Comparison of ENCODE assay signal across 18 cellular contexts in genomic region chr2:59884166-59884565, GRCh38.
DNase-seq lines count a peak whose midpoint lies in the region; ATAC-seq and TF ChIP-seq lines count a peak whose summit lies in the region.
"Had no signal": no experiment of that assay in that cellular context is flagged by ENCODE, and none has a peak within 500 bp of the region (broad histone marks: within the 10 kb centered on the region; RNA-seq: fewer than 3 reads in every experiment).

No MANE protein-coding gene starts in this region.

- CTCF ChIA-PET in mammary epithelial cell (lab: Charles Lee; ENCODE audit: low non-redundant PET), result no interaction called here

- no peak overlapping the region for H3K4me3 ChIP-seq in mammary epithelial cell (replicated peaks in 1 of 3; ENCODE audit: insufficient read depth in 1 of 3, low read depth in 2 of 3, low read length in 3 of 3)
- H3K4me3 ChIP-seq: A549, GM23248, HAP-1 had no signal

- intact Hi-C loops in mammary epithelial cell (cut with micrococcal nuclease), result no loop called here

- H3K9me3 ChIP-seq in mammary epithelial cell (replicated peaks; ENCODE audit: insufficient read depth, low read length), result peaks cover 2% of the 10 kb centered on the region
- H3K9me3 ChIP-seq: A549, Caco-2, HAP-1 had no signal

- H3K9ac ChIP-seq in mammary epithelial cell (ENCODE audit: insufficient read depth, low read length), result no peak overlapping the region
- H3K9ac ChIP-seq: GM23248 had no signal

- BruUV-seq in mammary epithelial cell (replicated peaks; lab: Mats Ljungman, UMichigan), result no TSS peak

- no peaks in the 10 kb centered on the region for H3K79me2 ChIP-seq in mammary epithelial cell (ENCODE audit: insufficient read depth, low read length)

- H3K4me2 ChIP-seq in mammary epithelial cell (ENCODE audit: insufficient read depth, low read depth, low read length), result no peak overlapping the region
- H3K4me2 ChIP-seq: A549 had no signal

- peaks cover 36% of the 10 kb centered on the region for H3K4me1 Mint-ChIP-seq in activated naive CD8-positive, alpha-beta T cell treated with anti-CD3 and anti-CD28 coated beads for 36 hours
- peaks cover 38% of the 10 kb centered on the region for H3K4me1 Mint-ChIP-seq in activated naive CD8-positive, alpha-beta T cell treated with anti-CD3 and anti-CD28 coated beads, Interleukin-2, amount 50 U/mL, for 24 hours

- H3K36me3 Mint-ChIP-seq in activated naive CD8-positive, alpha-beta T cell treated with anti-CD3 and anti-CD28 coated beads for 36 hours, result no peaks in the 10 kb centered on the region
- H3K36me3 Mint-ChIP-seq in activated naive CD8-positive, alpha-beta T cell treated with anti-CD3 and anti-CD28 coated beads, Interleukin-2, amount 50 U/mL, for 24 hours (ENCODE audit: low read depth), result no peaks in the 10 kb centered on the region

- H3K27ac ChIP-seq in mammary epithelial cell (ENCODE audit: insufficient read depth, low read depth, low read length), result no peak overlapping the region
- H3K27ac ChIP-seq in foreskin keratinocyte, result no peak overlapping the region
- H3K27ac ChIP-seq: 22Rv1, A549, C4-2B, GM23248 had no signal

- no peaks in the 10 kb centered on the region for H3K27me3 ChIP-seq in mammary epithelial cell (ENCODE audit: insufficient read depth, low read length)
- no peaks in the 10 kb centered on the region for H3K27me3 ChIP-seq in foreskin keratinocyte

- H3K4me1 ChIP-seq in mammary epithelial cell (ENCODE audit: insufficient read depth, low read length) (peaks cover 5% of the 10 kb centered on the region), foreskin keratinocyte (no peaks in the 10 kb centered on the region)
- H3K4me1 ChIP-seq: A549, Caco-2, HAP-1 had no signal

- TF ChIP-seq CTCF in mammary epithelial cell (conservative IDR thresholded peaks at IDR 0.05 in 1 of 2, IDR thresholded peaks at IDR 0.05 in 1 of 2; ENCODE audit: extremely low read depth in 1 of 2, insufficient read depth in 1 of 2, low read depth in 1 of 2, low read length in 2 of 2), result no peak
- no peak for TF ChIP-seq CTCF in foreskin keratinocyte (conservative IDR thresholded peaks at IDR 0.05)

- no peaks in the 10 kb centered on the region for H3K27me3 Mint-ChIP-seq in activated naive CD8-positive, alpha-beta T cell treated with anti-CD3 and anti-CD28 coated beads for 36 hours
- H3K27me3 Mint-ChIP-seq in activated naive CD8-positive, alpha-beta T cell treated with anti-CD3 and anti-CD28 coated beads, Interleukin-2, amount 50 U/mL, for 24 hours, result no peaks in the 10 kb centered on the region
- H3K27me3 Mint-ChIP-seq: CD4-positive, alpha-beta T cell had no signal

- DNase-seq in DMS53 (lab: John Stamatoyannopoulos, UW), result peak; percentile 37
- DNase-seq in DMS53 treated with DMSO at 0.1 percent for 48 hours (lab: John Stamatoyannopoulos, UW; ENCODE audit: unreplicated experiment), result no peak
- no peak for DNase-seq in activated naive CD8-positive, alpha-beta T cell treated with anti-CD3 and anti-CD28 coated beads for 36 hours
- no peak for DNase-seq in activated naive CD8-positive, alpha-beta T cell treated with anti-CD3 and anti-CD28 coated beads, Interleukin-2, amount 50 U/mL, for 24 hours
- peak; percentile 5 for DNase-seq in mammary epithelial cell
- DNase-seq in foreskin keratinocyte, result no peak
- DNase-seq: AML-193; Caco-2; CD4-positive, alpha-beta T cell; DMS79 treated with DMSO at 0.1 percent for 48 hours; GF-D8; GM23248 had no signal

- no peak overlapping the region for H3K4me3 Mint-ChIP-seq in activated naive CD8-positive, alpha-beta T cell treated with anti-CD3 and anti-CD28 coated beads for 36 hours
- no peak overlapping the region for H3K4me3 Mint-ChIP-seq in activated naive CD8-positive, alpha-beta T cell treated with anti-CD3 and anti-CD28 coated beads, Interleukin-2, amount 50 U/mL, for 24 hours
- H3K4me3 Mint-ChIP-seq: CD4-positive, alpha-beta T cell had no signal

- dilution Hi-C loops in mammary epithelial cell (cut with HindIII; ENCODE audit: low sequenced_read_pairs), result no loop called here

- no peak overlapping the region for H2AFZ ChIP-seq in mammary epithelial cell (ENCODE audit: low read depth, low read length)
- H2AFZ ChIP-seq: GM23248 had no signal

- H3K27ac Mint-ChIP-seq in activated naive CD8-positive, alpha-beta T cell treated with anti-CD3 and anti-CD28 coated beads for 36 hours, result peak overlapping the region; percentile 40
- H3K27ac Mint-ChIP-seq in activated naive CD8-positive, alpha-beta T cell treated with anti-CD3 and anti-CD28 coated beads, Interleukin-2, amount 50 U/mL, for 24 hours, result no peak overlapping the region
- H3K27ac Mint-ChIP-seq: CD4-positive, alpha-beta T cell had no signal

- no peaks in the 10 kb centered on the region for H4K20me1 ChIP-seq in mammary epithelial cell (ENCODE audit: insufficient read depth, low read length)

- no peaks in the 10 kb centered on the region for H3K9me3 Mint-ChIP-seq in activated naive CD8-positive, alpha-beta T cell treated with anti-CD3 and anti-CD28 coated beads for 36 hours
- H3K9me3 Mint-ChIP-seq in activated naive CD8-positive, alpha-beta T cell treated with anti-CD3 and anti-CD28 coated beads, Interleukin-2, amount 50 U/mL, for 24 hours, result no peaks in the 10 kb centered on the region
- H3K9me3 Mint-ChIP-seq: CD4-positive, alpha-beta T cell had no signal

- H3K36me3 ChIP-seq in mammary epithelial cell (ENCODE audit: insufficient read depth, low read length), result no peaks in the 10 kb centered on the region
- H3K36me3 ChIP-seq: HAP-1 had no signal

- ATAC-seq in activated naive CD8-positive, alpha-beta T cell treated with anti-CD3 and anti-CD28 coated beads, Interleukin-2, amount 50 U/mL, for 24 hours, result no peak
- ATAC-seq in foreskin keratinocyte, result peak; percentile 13
- no peak for ATAC-seq in GM19023 (IDR thresholded peaks at IDR 0.05; ENCODE audit: unreplicated experiment)
- ATAC-seq in GM21528 (IDR thresholded peaks at IDR 0.05; ENCODE audit: low FRiP score, unreplicated experiment), result no peak
- ATAC-seq: A549 had no signal

- in situ Hi-C loops in mammary epithelial cell (cut with MboI; ENCODE audit: low sequenced_read_pairs in 2 of 2), result no loop called here

- 56% methylated on average over 2 of the region's 2 CpGs for WGBS in mammary epithelial cell (ENCODE audit: low coverage, missing lambda C conversion rate)

Comparison
In these comparisons a context has a peak if more than half of its experiments do, and no peak if none do; other contexts are left out.
1. DNase-seq: peak in DMS53 (single experiment) and mammary epithelial cell (single experiment); none in DMS53 treated with DMSO at 0.1 percent for 48 hours (single experiment), activated naive CD8-positive, alpha-beta T cell treated with anti-CD3 and anti-CD28 coated beads for 36 hours (single experiment), activated naive CD8-positive, alpha-beta T cell treated with anti-CD3 and anti-CD28 coated beads, Interleukin-2, amount 50 U/mL, for 24 hours (single experiment) and foreskin keratinocyte (0 of 2).